In the genomic region with DNA sequence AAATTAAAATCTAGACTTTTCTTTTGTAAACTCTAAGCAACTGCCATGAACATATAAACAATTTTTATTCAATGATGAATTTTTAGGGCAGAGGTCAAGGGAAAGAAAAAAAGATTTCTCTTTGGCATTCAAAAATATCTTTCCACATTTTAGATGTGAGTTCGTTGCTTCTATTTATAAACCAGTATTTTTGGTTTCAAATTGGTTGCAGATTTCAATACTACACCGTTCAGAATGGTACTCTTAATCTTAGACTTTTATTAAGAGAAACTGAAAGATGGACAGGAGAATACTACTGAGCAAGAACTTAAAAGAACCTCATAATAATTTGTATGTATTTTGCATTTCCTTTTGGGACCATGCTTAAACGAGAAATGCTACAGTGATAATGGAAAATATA, we compare ENCODE assay signal across 12 cellular contexts.
A peak's percentile ranks its signal among the peaks of the same experiment; 100 is the strongest.
DNase-seq lines count a peak whose midpoint lies in the region; ATAC-seq and TF ChIP-seq lines count a peak whose summit lies in the region.
"Had no signal": no experiment of that assay in that cellular context is flagged by ENCODE, and none has a peak within 500 bp of the region (broad histone marks: within the 10 kb centered on the region; RNA-seq: fewer than 3 reads in every experiment).

No MANE protein-coding gene starts in this region.

- H3K4me3 Mint-ChIP-seq in progenitor cell of endocrine pancreas (ENCODE audit: low read depth), result no peak overlapping the region
- H3K4me3 Mint-ChIP-seq: central memory CD8-positive, alpha-beta T cell had no signal

- peak; percentile 46 for DNase-seq in fibroblast of gingiva (ENCODE audit: low read depth)
- DNase-seq in NCI-H1436 (lab: John Stamatoyannopoulos, UW), result no peak
- DNase-seq in posterior vena cava (ENCODE audit: low spot score), result no peak
- DNase-seq in progenitor cell of endocrine pancreas (ENCODE audit: low spot score, unreplicated experiment), result no peak
- DNase-seq: head of caudate nucleus, NCI-H187, SJCRH30 had no signal

- H3K27ac Mint-ChIP-seq in progenitor cell of endocrine pancreas, result no peak overlapping the region

- no peak for TF ChIP-seq CTCF in progenitor cell of endocrine pancreas (IDR thresholded peaks at IDR 0.05; ENCODE audit: unreplicated experiment)

- intact Hi-C loops in posterior vena cava (cut with DNase I), result no loop called here

- peak; percentile 70 for ATAC-seq in GM18498 (IDR thresholded peaks at IDR 0.05; ENCODE audit: unreplicated experiment)
- peak; percentile 47 for ATAC-seq in GM21367 (IDR thresholded peaks at IDR 0.05; ENCODE audit: unreplicated experiment)
- ATAC-seq in HG03108 (IDR thresholded peaks at IDR 0.05; ENCODE audit: unreplicated experiment), result peak; percentile 47
- no peak for ATAC-seq in activated CD4-positive, CD25-positive, alpha-beta regulatory T cell treated with anti-CD3 and anti-CD28 coated beads, Interleukin-2, amount 50 U/mL, for 24 hours

- no peaks in the 10 kb centered on the region for H3K27me3 Mint-ChIP-seq in progenitor cell of endocrine pancreas
- H3K27me3 Mint-ChIP-seq: central memory CD8-positive, alpha-beta T cell had no signal

- H3K9me3 Mint-ChIP-seq in progenitor cell of endocrine pancreas (ENCODE audit: low read depth), result peaks cover 3% of the 10 kb centered on the region
- H3K9me3 Mint-ChIP-seq: central memory CD8-positive, alpha-beta T cell had no signal

- peaks cover 12% of the 10 kb centered on the region for H3K4me1 Mint-ChIP-seq in progenitor cell of endocrine pancreas (ENCODE audit: low read depth)
- H3K4me1 Mint-ChIP-seq: central memory CD8-positive, alpha-beta T cell had no signal

- peaks cover 24% of the 10 kb centered on the region for H3K36me3 Mint-ChIP-seq in progenitor cell of endocrine pancreas (ENCODE audit: insufficient read depth)

Comparison
In these comparisons a context has a peak if more than half of its experiments do, and no peak if none do; other contexts are left out.
1. ATAC-seq: peak in GM18498 (single experiment), GM21367 (single experiment) and HG03108 (single experiment); none in activated CD4-positive, CD25-positive, alpha-beta regulatory T cell treated with anti-CD3 and anti-CD28 coated beads, Interleukin-2, amount 50 U/mL, for 24 hours (0 of 2).